Comparison of ENCODE assay signal across 1 cellular context in the genomic region with DNA sequence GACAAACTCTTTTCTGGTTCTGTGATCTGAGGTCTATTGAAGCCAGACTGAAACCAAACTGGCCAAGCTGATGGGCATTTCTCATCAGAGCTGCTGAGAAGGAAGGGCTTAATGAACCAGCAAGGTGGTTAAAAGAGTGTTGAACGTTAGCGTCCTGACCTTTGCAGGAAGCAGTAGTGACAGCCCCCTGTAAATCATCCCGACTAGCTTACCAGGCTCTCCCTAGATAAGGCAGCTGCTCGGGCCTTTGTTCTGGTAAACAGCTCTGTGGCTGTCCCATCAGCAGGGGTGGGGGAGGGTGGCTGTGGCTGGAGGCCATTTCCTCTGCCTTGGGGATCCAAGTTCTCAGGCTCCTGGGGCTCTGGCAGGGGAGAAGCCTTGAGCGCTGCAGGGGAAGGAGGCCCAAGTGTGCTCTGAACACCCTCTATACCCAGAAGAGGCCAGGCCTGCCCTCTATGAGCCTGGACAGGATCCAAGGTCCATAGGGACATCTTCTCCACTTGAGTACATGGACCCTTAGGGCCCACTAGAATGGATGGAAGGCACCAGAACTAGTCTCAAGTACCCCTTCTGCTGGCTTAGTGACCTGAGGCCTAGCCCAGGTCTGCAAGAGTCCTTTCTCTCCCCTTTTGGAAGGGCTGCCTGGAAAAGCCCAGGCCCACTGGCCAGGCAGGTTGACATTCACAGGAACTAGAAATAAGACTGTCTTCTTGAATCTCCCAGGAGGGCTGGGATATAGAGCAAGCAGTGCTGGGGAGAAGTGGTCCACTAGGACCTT.
A peak's percentile ranks its signal among the peaks of the same experiment; 100 is the strongest.
TF ChIP-seq lines count a peak whose summit lies in the region.

No MANE protein-coding gene starts in this region.

TF ChIP-seq in K562, 482 proteins besides CTCF, POLR2A, EP300 and RAD21 (continued from another document and continues in another):
- TF ChIP-seq ZNF318 (IDR thresholded peaks at IDR 0.05; ENCODE audit: borderline replicate concordance in 1 of 2, low read depth in 1 of 2): peak in 1 of 2 experiments; percentile 63; a peak in 1 of 4 replicates
- peak; percentile 99 for TF ChIP-seq FOXP1 (CRISPR knock-in tag; IDR thresholded peaks at IDR 0.05)
- TF ChIP-seq ZNF384 (IDR thresholded peaks at IDR 0.05; ENCODE audit: low read depth, low read length): no peak
- TF ChIP-seq ZBTB2 (IDR thresholded peaks at IDR 0.05): peak; percentile 86
- no peak for TF ChIP-seq ZNF347 (CRISPR knock-in tag; IDR thresholded peaks at IDR 0.05; ENCODE audit: low read depth)
- no peak for TF ChIP-seq ZNF507 (tag; conservative IDR thresholded peaks at IDR 0.05)
- TF ChIP-seq JUNB (CRISPR knock-in tag; conservative IDR thresholded peaks at IDR 0.05): peak; percentile 39; the same call in 1 of the 2 replicates
- no peak for TF ChIP-seq ZNF232 (CRISPR knock-in tag; IDR thresholded peaks at IDR 0.05)
- TF ChIP-seq SUPT5H (IDR thresholded peaks at IDR 0.05): peak; percentile 73
- TF ChIP-seq ZNF253 (CRISPR knock-in tag; conservative IDR thresholded peaks at IDR 0.05): no peak
- TF ChIP-seq POLR2AphosphoS5 (IDR thresholded peaks at IDR 0.05; ENCODE audit: control insufficient read depth, insufficient read depth, low read depth, low read length): peak; percentile 97
- TF ChIP-seq RFX1 (IDR thresholded peaks at IDR 0.05): no peak
- TF ChIP-seq ZKSCAN3 (CRISPR knock-in tag; IDR thresholded peaks at IDR 0.05): peak; percentile 43; the same call in 1 of the 2 replicates
- TF ChIP-seq ELF4 (CRISPR knock-in tag; IDR thresholded peaks at IDR 0.05): peak; percentile 90
- TF ChIP-seq SMC3 (conservative IDR thresholded peaks at IDR 0.05; ENCODE audit: insufficient read depth, low read depth, low read length): 0 out of 2 replicates have a peak, but pooled peaks have one; percentile 6
- no peak for TF ChIP-seq SRSF7 (optimal IDR thresholded peaks at IDR 0.05; ENCODE audit: low read depth, low read length)
- TF ChIP-seq PRPF4 (IDR thresholded peaks at IDR 0.05; ENCODE audit: insufficient read depth, low read depth, low read length, poor library complexity, severe bottlenecking): no peak
- TF ChIP-seq ZNF23 (CRISPR knock-in tag; IDR thresholded peaks at IDR 0.05): no peak; the same call in 1 of the 2 replicates
- no peak; the same call in 1 of the 2 replicates for TF ChIP-seq ZNF263 (CRISPR knock-in tag; IDR thresholded peaks at IDR 0.05; ENCODE audit: borderline replicate concordance)
- TF ChIP-seq RFX5 (IDR thresholded peaks at IDR 0.05; ENCODE audit: low read depth, low read length): no peak
- TF ChIP-seq TSHZ1 (CRISPR knock-in tag; IDR thresholded peaks at IDR 0.05): no peak; the same call in 1 of the 2 replicates
- no peak for TF ChIP-seq ZNF655 (CRISPR knock-in tag; IDR thresholded peaks at IDR 0.05)
- TF ChIP-seq GATA2 (CRISPR knock-in tag; IDR thresholded peaks at IDR 0.05): peak; percentile 97
- TF ChIP-seq, protein P1, sequence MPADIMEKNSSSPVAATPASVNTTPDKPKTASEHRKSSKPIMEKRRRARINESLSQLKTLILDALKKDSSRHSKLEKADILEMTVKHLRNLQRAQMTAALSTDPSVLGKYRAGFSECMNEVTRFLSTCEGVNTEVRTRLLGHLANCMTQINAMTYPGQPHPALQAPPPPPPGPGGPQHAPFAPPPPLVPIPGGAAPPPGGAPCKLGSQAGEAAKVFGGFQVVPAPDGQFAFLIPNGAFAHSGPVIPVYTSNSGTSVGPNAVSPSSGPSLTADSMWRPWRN (IDR thresholded peaks at IDR 0.05; ENCODE audit: low read depth): peak; percentile 74
- TF ChIP-seq NR2F6 (CRISPR knock-in tag; IDR thresholded peaks at IDR 0.05): 0 out of 2 replicates have a peak, but pooled peaks have one; percentile 74
- TF ChIP-seq LCOR (CRISPR knock-in tag; IDR thresholded peaks at IDR 0.05): peak; percentile 85
- TF ChIP-seq, protein P2, sequence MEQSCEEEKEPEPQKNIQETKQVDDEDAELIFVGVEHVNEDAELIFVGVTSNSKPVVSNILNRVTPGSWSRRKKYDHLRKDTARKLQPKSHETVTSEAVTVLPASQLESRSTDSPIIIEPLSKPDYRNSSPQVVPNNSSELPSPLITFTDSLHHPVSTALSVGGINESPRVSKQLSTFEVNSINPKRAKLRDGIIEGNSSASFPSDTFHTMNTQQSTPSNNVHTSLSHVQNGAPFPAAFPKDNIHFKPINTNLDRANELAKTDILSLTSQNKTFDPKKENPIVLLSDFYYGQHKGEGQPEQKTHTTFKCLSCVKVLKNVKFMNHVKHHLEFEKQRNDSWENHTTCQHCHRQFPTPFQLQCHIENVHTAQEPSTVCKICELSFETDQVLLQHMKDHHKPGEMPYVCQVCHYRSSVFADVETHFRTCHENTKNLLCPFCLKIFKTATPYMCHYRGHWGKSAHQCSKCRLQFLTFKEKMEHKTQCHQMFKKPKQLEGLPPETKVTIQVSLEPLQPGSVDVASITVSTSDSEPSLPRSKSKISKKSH (CRISPR knock-in tag; IDR thresholded peaks at IDR 0.05): peak; percentile 67; the same call in 1 of the 2 replicates
- peak; percentile 39; the same call in 1 of the 2 replicates for TF ChIP-seq CREB3L1 (IDR thresholded peaks at IDR 0.05; ENCODE audit: borderline replicate concordance, low read depth)
- TF ChIP-seq GTF2A2 (tag; IDR thresholded peaks at IDR 0.05): no peak
- TF ChIP-seq HLTF (IDR thresholded peaks at IDR 0.05): peak; percentile 55; the same call in 1 of the 2 replicates
- TF ChIP-seq MTA2 (IDR thresholded peaks at IDR 0.05; ENCODE audit: low read depth): peak; percentile 92
- TF ChIP-seq MAZ (CRISPR knock-in tag; conservative IDR thresholded peaks at IDR 0.05 in 1 of 2, IDR thresholded peaks at IDR 0.05 in 1 of 2): peak; percentile 88 to 90
- peak; percentile 88 for TF ChIP-seq DACH1 (IDR thresholded peaks at IDR 0.05; ENCODE audit: partially characterized antibody)
- no peak for TF ChIP-seq ZNF12 (CRISPR knock-in tag; IDR thresholded peaks at IDR 0.05)
- no peak for TF ChIP-seq ESRRB (CRISPR knock-in tag; IDR thresholded peaks at IDR 0.05; ENCODE audit: borderline replicate concordance)
- TF ChIP-seq, protein P3, sequence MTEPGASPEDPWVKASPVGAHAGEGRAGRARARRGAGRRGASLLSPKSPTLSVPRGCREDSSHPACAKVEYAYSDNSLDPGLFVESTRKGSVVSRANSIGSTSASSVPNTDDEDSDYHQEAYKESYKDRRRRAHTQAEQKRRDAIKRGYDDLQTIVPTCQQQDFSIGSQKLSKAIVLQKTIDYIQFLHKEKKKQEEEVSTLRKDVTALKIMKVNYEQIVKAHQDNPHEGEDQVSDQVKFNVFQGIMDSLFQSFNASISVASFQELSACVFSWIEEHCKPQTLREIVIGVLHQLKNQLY (CRISPR knock-in tag; conservative IDR thresholded peaks at IDR 0.05): no peak
